Comparison of ENCODE assay signal across 18 cellular contexts in the genomic region with DNA sequence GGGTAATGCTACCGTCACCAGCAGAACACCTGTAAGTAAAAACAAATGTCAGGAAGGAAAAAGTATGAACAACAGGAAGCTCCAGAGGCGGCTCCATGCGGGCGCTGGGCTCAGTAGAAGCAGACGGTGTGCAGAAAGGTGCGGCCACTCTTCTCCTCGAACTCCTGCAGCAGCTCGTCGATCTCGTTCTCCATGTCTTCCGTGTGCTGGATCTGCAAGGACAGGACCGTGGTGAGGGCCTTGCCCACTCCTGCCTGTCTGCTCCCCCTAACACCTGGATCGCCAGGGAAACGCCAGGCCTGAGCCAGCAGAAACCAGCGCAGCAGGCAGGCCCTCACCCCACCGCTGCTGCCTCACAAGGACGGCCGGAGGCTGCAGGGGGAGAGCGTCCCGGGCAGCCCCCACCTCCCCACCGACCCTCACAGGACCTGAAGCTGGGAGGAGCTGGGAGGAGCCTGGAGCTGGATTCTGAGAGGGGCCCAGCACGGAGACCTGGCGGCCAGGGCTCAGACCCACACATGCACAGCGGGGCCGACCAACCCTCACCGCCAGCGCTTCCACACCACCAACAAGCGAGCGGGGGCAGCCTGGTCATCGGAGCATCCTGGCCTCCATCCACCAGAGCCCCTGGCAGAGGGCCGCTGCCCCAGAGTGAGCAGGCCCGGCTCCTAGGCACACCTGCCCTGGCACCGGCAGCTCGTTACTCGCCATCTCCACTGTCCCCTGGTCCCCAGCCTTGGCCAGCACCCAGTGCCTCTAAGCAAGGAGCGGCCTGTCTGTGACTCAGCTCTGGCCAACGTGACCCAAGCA. TPM values are rescaled to one million over a fixed set of nuclear protein-coding genes. Genes with fewer than 3 reads are reported as not detected.
DNase-seq lines count a peak whose midpoint lies in the region; ATAC-seq and TF ChIP-seq lines count a peak whose summit lies in the region.
"Had no signal": no experiment of that assay in that cellular context is flagged by ENCODE, and none has a peak within 500 bp of the region (broad histone marks: within the 10 kb centered on the region; RNA-seq: fewer than 3 reads in every experiment).

No MANE protein-coding gene starts in this region.

- no peak overlapping the region for H3K4me3 Mint-ChIP-seq in activated T-cell treated with anti-CD3 and anti-CD28 coated beads, Interleukin-2, amount 50 U/mL, for 24 hours
- no peak overlapping the region for H3K4me3 Mint-ChIP-seq in glutamatergic neuron (ENCODE audit: unreplicated experiment)
- H3K4me3 Mint-ChIP-seq: natural killer cell treated with Interleukin-12 subunit alpha and Interleukin-12 subunit beta and Interleukin-15 and Interleukin-18, amount 100 ng/mL, for 72 hours had no signal

- DNase-seq in activated T-cell treated with anti-CD3 and anti-CD28 coated beads, Interleukin-2, amount 50 U/mL, for 24 hours, result no peak
- no peak for DNase-seq in activated T-cell treated with anti-CD3 and anti-CD28 coated beads, Interleukin-2, amount 50 U/mL, for 48 hours
- DNase-seq in SK-N-MC (ENCODE audit: low read depth, low spot score) (no peak), glutamatergic neuron (peak; percentile 19), psoas muscle (peak in 1 of 2 donors; percentile 68), NCI-H526 (lab: John Stamatoyannopoulos, UW) (no peak), NCI-H774 (lab: John Stamatoyannopoulos, UW) (no peak)
- DNase-seq: activated CD8-positive, alpha-beta memory T cell treated with anti-CD3 and anti-CD28 coated beads for 24 hours; anterior cingulate cortex; GOT3; hippocampal formation; MM.1S; NCI-H1694; NCI-H226; testis had no signal

- ATAC-seq in psoas muscle (peak in 2 of 4 donors; percentile 4 to 12), HG03520 (IDR thresholded peaks at IDR 0.05; ENCODE audit: unreplicated experiment) (no peak)
- ATAC-seq: A549; natural killer cell treated with Interleukin-12 subunit alpha and Interleukin-12 subunit beta and Interleukin-15 and Interleukin-18, amount 100 ng/mL, for 72 hours had no signal

- peaks cover 13% of the 10 kb centered on the region for H3K4me1 ChIP-seq in psoas muscle
- H3K4me1 ChIP-seq: A549 had no signal

- no peak overlapping the region for H3K9ac ChIP-seq in SK-N-MC (ENCODE audit: insufficient read length)

- peaks cover 42% of the 10 kb centered on the region for H3K36me3 Mint-ChIP-seq in activated T-cell treated with anti-CD3 and anti-CD28 coated beads, Interleukin-2, amount 50 U/mL, for 24 hours (ENCODE audit: low read depth)
- H3K36me3 Mint-ChIP-seq in glutamatergic neuron (ENCODE audit: unreplicated experiment), result no peaks in the 10 kb centered on the region
- H3K36me3 Mint-ChIP-seq: natural killer cell treated with Interleukin-12 subunit alpha and Interleukin-12 subunit beta and Interleukin-15 and Interleukin-18, amount 100 ng/mL, for 72 hours had no signal

- intact Hi-C loops in psoas muscle (cut with DNase I), result no loop called here

- 81 to 86% (median 84%) methylated on average over 35 to 37 of the region's 37 CpGs for WGBS in psoas muscle, 3 donors

- H3K27me3 ChIP-seq in psoas muscle (ENCODE audit: insufficient read depth in 3 of 3, low read length in 2 of 3), result no peaks in the 10 kb centered on the region
- H3K27me3 ChIP-seq: testis had no signal

- no peak overlapping the region for H3K4me3 ChIP-seq in SK-N-MC
- no peak overlapping the region for H3K4me3 ChIP-seq in psoas muscle
- H3K4me3 ChIP-seq: A549, testis had no signal

- peaks cover 3% of the 10 kb centered on the region for H3K4me1 Mint-ChIP-seq in activated T-cell treated with anti-CD3 and anti-CD28 coated beads, Interleukin-2, amount 50 U/mL, for 24 hours (ENCODE audit: low read depth)
- peaks cover 4% of the 10 kb centered on the region for H3K4me1 Mint-ChIP-seq in glutamatergic neuron (ENCODE audit: low read depth, unreplicated experiment)

- H3K27ac ChIP-seq in SK-N-MC, result peak overlapping the region; percentile 50; the same call in 1 of the 2 replicates
- H3K27ac ChIP-seq in psoas muscle, result peak overlapping the region; percentile 55
- H3K27ac ChIP-seq: A549 had no signal

- no peaks in the 10 kb centered on the region for H3K27me3 Mint-ChIP-seq in activated T-cell treated with anti-CD3 and anti-CD28 coated beads, Interleukin-2, amount 50 U/mL, for 24 hours
- peaks cover 8% of the 10 kb centered on the region for H3K27me3 Mint-ChIP-seq in glutamatergic neuron (ENCODE audit: unreplicated experiment)
- H3K27me3 Mint-ChIP-seq: natural killer cell treated with Interleukin-12 subunit alpha and Interleukin-12 subunit beta and Interleukin-15 and Interleukin-18, amount 100 ng/mL, for 72 hours had no signal

- H3K9me3 ChIP-seq in SK-N-MC (ENCODE audit: low read depth, low read length) (no peaks in the 10 kb centered on the region), psoas muscle (no peaks in the 10 kb centered on the region)
- H3K9me3 ChIP-seq: A549, testis had no signal

- H3K9me3 Mint-ChIP-seq in activated T-cell treated with anti-CD3 and anti-CD28 coated beads, Interleukin-2, amount 50 U/mL, for 24 hours, result no peaks in the 10 kb centered on the region
- H3K9me3 Mint-ChIP-seq in glutamatergic neuron (ENCODE audit: unreplicated experiment), result peaks cover 7% of the 10 kb centered on the region
- H3K9me3 Mint-ChIP-seq: natural killer cell treated with Interleukin-12 subunit alpha and Interleukin-12 subunit beta and Interleukin-15 and Interleukin-18, amount 100 ng/mL, for 72 hours had no signal

- H3K36me3 ChIP-seq in SK-N-MC (ENCODE audit: insufficient read depth, low read length), result no peaks in the 10 kb centered on the region; the same call in 1 of the 2 replicates
- peaks cover 0 to 35% of the 10 kb centered on the region in 2 donors for H3K36me3 ChIP-seq in psoas muscle (ENCODE audit: insufficient read depth in 1 of 2, low read depth in 1 of 2)

- peak overlapping the region; percentile 52 for H3K27ac Mint-ChIP-seq in activated T-cell treated with anti-CD3 and anti-CD28 coated beads, Interleukin-2, amount 50 U/mL, for 24 hours
- H3K27ac Mint-ChIP-seq in glutamatergic neuron (ENCODE audit: unreplicated experiment), result peak overlapping the region; percentile 8
- H3K27ac Mint-ChIP-seq: natural killer cell treated with Interleukin-12 subunit alpha and Interleukin-12 subunit beta and Interleukin-15 and Interleukin-18, amount 100 ng/mL, for 72 hours had no signal

- TF ChIP-seq CTCF in glutamatergic neuron (IDR thresholded peaks at IDR 0.05; ENCODE audit: partially characterized antibody, unreplicated experiment), result no peak
- TF ChIP-seq CTCF in psoas muscle (IDR thresholded peaks at IDR 0.05), result no peak

RNA-seq across cellular contexts. Expression of gene TMEM240, which starts 1.7 kb away (rescaled TPM):
- total RNA-seq in glutamatergic neuron (ENCODE audit: unreplicated experiment), result 24.4 TPM
- 1 to 10 TPM in 3 of 4 donors, under 1 TPM in 1; 0.88 to 1.4 (median 1.2) TPM for total RNA-seq in psoas muscle
- polyA plus RNA-seq in psoas muscle, result 1 to 10 TPM in 1 of 3 donors, under 1 TPM in 2; 0.55 to 1.8 (median 0.98) TPM

RNA-seq across cellular contexts. Expression of gene ATAD3A, which starts 30.2 kb away (rescaled TPM):
- total RNA-seq in glutamatergic neuron (ENCODE audit: unreplicated experiment) (32.1 TPM), psoas muscle (10 to 100 TPM; 20.6 to 33.5 (median 24.1) TPM)
- polyA plus RNA-seq in psoas muscle, result 10 to 100 TPM; 35.6 to 48.6 (median 41.4) TPM

RNA-seq across cellular contexts. Expression of gene SSU72, which starts 32.5 kb away (rescaled TPM):
- total RNA-seq in glutamatergic neuron (ENCODE audit: unreplicated experiment) (123 TPM), psoas muscle (100 to 1,000 TPM; 130 to 185 (median 167) TPM)
- polyA plus RNA-seq in psoas muscle, result 100 to 1,000 TPM; 137 to 207 (median 192) TPM

RNA-seq across cellular contexts. Expression of gene FNDC10, which starts 57.8 kb away (rescaled TPM):
- total RNA-seq in glutamatergic neuron (ENCODE audit: unreplicated experiment) (11.9 TPM), psoas muscle (under 1 TPM in 3 of 4 donors, not detected in 1; 0.44 to 0.89 (median 0.82) TPM)
- under 1 TPM; 0.15 to 0.96 (median 0.34) TPM for polyA plus RNA-seq in psoas muscle

Comparison
In these comparisons a context has a peak if more than half of its experiments do, and no peak if none do; other contexts are left out.
1. RNA of gene TMEM240, which starts 1.7 kb away (total RNA-seq): 24.4 TPM in glutamatergic neuron (single experiment); 0.88 to 1.4 TPM in psoas muscle; every median in the first group is over 10 times any median in the second.